ENCODE assay signal across 22 cellular contexts in the genomic region with DNA sequence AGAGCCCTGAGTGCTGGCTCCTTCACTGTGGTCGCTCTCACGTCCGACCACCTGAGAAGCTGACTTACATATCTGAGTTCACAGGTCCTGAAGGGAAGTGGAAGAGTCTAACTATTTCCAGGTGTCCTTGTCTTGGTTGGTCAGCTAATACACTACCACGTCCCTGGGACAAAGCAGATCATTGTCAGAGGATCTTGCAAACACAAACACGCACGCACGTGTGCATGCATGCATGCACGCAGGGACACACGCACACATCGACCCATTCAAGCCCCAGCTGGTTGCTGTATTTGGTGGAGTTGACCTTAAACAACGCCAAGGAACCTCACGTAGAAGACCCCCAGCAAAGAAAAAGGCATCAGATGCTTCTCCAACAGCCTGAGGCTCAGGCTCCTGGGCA.
"Had no signal": no experiment of that assay in that cellular context is flagged by ENCODE, and none has a peak within 500 bp of the region (broad histone marks: within the 10 kb centered on the region; RNA-seq: fewer than 3 reads in every experiment).

No MANE protein-coding gene starts in this region.

- H3K27me3 ChIP-seq: gastroesophageal sphincter, heart left ventricle, tibial nerve had no signal

- H3K27me3 Mint-ChIP-seq: brain; central memory CD8-positive, alpha-beta T cell; progenitor cell of endocrine pancreas; stimulated activated naive CD8-positive, alpha-beta T cell treated with anti-CD3 and anti-CD28 coated beads, Interleukin-15, Interleukin-2, amounts not matched to agents 100 ng/mL and 50 ng/mL, for 24 hours had no signal

- H3K27ac Mint-ChIP-seq: nephron progenitor cell; progenitor cell of endocrine pancreas; stimulated activated naive CD8-positive, alpha-beta T cell treated with anti-CD3 and anti-CD28 coated beads, Interleukin-15, Interleukin-2, amounts not matched to agents 100 ng/mL and 50 ng/mL, for 24 hours had no signal

- H3K4me3 Mint-ChIP-seq: brain; central memory CD8-positive, alpha-beta T cell; nephron progenitor cell; stimulated activated naive CD8-positive, alpha-beta T cell treated with anti-CD3 and anti-CD28 coated beads, Interleukin-15, Interleukin-2, amounts not matched to agents 100 ng/mL and 50 ng/mL, for 24 hours; T-helper 17 cell had no signal

- H3K4me3 ChIP-seq: coronary artery, gastroesophageal sphincter, heart left ventricle, skin epidermis, tibial nerve had no signal

- H3K27ac ChIP-seq: coronary artery, gastroesophageal sphincter, heart left ventricle, skin epidermis, tibial nerve, VCaP had no signal

- DNase-seq: activated CD4-positive, alpha-beta T cell treated with anti-CD3 and anti-CD28 coated beads, Interleukin-2, amount 50 U/mL, for 1 hour; activated CD4-positive, CD25-positive, alpha-beta regulatory T cell treated with anti-CD3 and anti-CD28 coated beads, Interleukin-2, amount 50 U/mL, for 72 hours; activated gamma-delta T cell treated with Interleukin-2 at 50 U/mL for 16 hours; kidney glomerular epithelial cell; nephron progenitor cell; nucleus accumbens; stimulated activated CD4-positive, alpha-beta T cell treated with anti-CD3 and anti-CD28 coated beads, Interleukin-15, amount 100 ng/mL, for 24 hours; stimulated activated CD4-positive, alpha-beta T cell treated with anti-CD3 and anti-CD28 coated beads, Interleukin-2, amount 100 ng/mL, for 48 hours; T-helper 17 cell had no signal

- H3K4me1 ChIP-seq: gastroesophageal sphincter had no signal

- H3K9me3 Mint-ChIP-seq: brain; central memory CD8-positive, alpha-beta T cell; nephron progenitor cell; stimulated activated naive CD8-positive, alpha-beta T cell treated with anti-CD3 and anti-CD28 coated beads, Interleukin-15, Interleukin-2, amounts not matched to agents 100 ng/mL and 50 ng/mL, for 24 hours had no signal

- FAIRE-seq: urothelium cell line had no signal

- H3K9me3 ChIP-seq: gastroesophageal sphincter, heart left ventricle, tibial nerve had no signal

- ATAC-seq: esophagus mucosa, gastroesophageal sphincter, heart left ventricle, right cardiac atrium, T-helper 17 cell had no signal
